In the genomic region with DNA sequence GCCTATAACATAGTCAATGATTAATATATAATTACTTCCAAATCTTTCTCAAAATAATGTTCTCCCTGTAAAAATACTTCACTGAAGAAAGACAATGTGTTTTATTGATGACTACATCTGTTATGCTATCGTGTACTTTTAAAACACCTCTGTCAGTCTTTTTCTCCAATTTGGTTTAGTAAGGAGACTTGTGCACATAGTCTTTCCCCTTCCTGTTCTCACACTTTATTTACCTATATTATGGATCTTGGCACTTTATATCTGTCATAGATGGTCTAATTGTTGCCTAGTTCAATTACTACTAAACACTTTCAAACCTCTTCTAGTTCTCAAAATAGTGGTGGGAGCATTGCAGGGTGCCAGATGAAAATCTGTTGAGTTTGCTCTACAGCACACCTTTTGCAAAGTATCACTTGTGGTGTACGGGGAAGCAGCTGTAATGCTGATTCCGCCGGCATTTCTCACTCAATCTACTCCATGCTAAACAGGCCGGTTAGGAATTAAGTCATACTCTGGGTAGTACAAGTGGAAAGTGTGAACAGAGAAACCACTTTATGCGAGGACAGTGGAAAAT, we compare ENCODE assay signal across 8 cellular contexts. TPM values are rescaled to one million over a fixed set of nuclear protein-coding genes. Genes with fewer than 3 reads are reported as not detected.
DNase-seq lines count a peak whose midpoint lies in the region; ATAC-seq and TF ChIP-seq lines count a peak whose summit lies in the region.

No MANE protein-coding gene starts in this region.

- no peak overlapping the region for H4K91ac ChIP-seq in IMR-90 (ENCODE audit: insufficient read depth, low read depth, low read length)
- no peak overlapping the region for H4K91ac ChIP-seq in trophoblast cell (ENCODE audit: low read depth, low read length)

- BruUV-seq in IMR-90 (replicated peaks; lab: Mats Ljungman, UMichigan) = no TSS peak

- H2AFZ ChIP-seq in IMR-90 (replicated peaks; ENCODE audit: low read length, poor library complexity) = peak overlapping the region; percentile 95
- H2AFZ ChIP-seq in trophoblast cell (ENCODE audit: insufficient read depth, low read length, poor library complexity) = no peak overlapping the region

- H2BK5ac ChIP-seq in IMR-90 (ENCODE audit: low read depth, low read length, poor library complexity, severe bottlenecking) (no peak overlapping the region), trophoblast cell (ENCODE audit: low read depth, low read length, poor library complexity) (no peak overlapping the region)

- H2AK5ac ChIP-seq in IMR-90 (ENCODE audit: low read depth, low read length) (no peak overlapping the region), trophoblast cell (ENCODE audit: low read length) (no peak overlapping the region)

- no peak overlapping the region for H2BK20ac ChIP-seq in IMR-90 (ENCODE audit: low read depth, low read length)

- no peak overlapping the region for H2BK12ac ChIP-seq in trophoblast cell (ENCODE audit: low read length)

- H2AK9ac ChIP-seq in IMR-90 (replicated peaks; ENCODE audit: low read depth, low read length, poor library complexity) = no peak overlapping the region

- CTCF ChIA-PET in IMR-90 (lab: Yijun Ruan, JAX) = no interaction called here

- H3K36me3 ChIP-seq in IMR-90 (ENCODE audit: control insufficient read depth, insufficient read depth, low read length) (no peaks in the 10 kb centered on the region), duodenal mucosa (ENCODE audit: control insufficient read depth in 1 of 2, insufficient read depth in 2 of 2, low read length in 2 of 2) (no peaks in the 10 kb centered on the region), trophoblast cell (ENCODE audit: control insufficient read depth in 1 of 2, insufficient read depth in 2 of 2, low read length in 2 of 2) (no peaks in the 10 kb centered on the region)

- no CpG with 5 or more reads among the region's 6 CpGs for WGBS in IMR-90 (ENCODE audit: extremely low coverage in 2 of 2, insufficient read length in 1 of 2), 2 experiments
- WGBS in trophoblast cell (ENCODE audit: extremely low coverage, insufficient coverage, insufficient read length) = no CpG with 5 or more reads among the region's 6 CpGs

- H3K9me1 ChIP-seq in IMR-90 (ENCODE audit: insufficient read depth, low read length) = no peaks in the 10 kb centered on the region

- no peak for TF ChIP-seq POLR2A in IMR-90 (IDR thresholded peaks at IDR 0.05; ENCODE audit: low read depth, low read length)

- H4K8ac ChIP-seq in IMR-90 (ENCODE audit: low read depth in 2 of 2, low read length in 2 of 2) = no peak overlapping the region
- H4K8ac ChIP-seq in trophoblast cell (ENCODE audit: low read depth, low read length) = no peak overlapping the region

- no peak for DNase-seq in IMR-90
- DNase-seq in trophoblast cell = no peak
- no peak for DNase-seq in DMS79 (lab: John Stamatoyannopoulos, UW)
- no peak for DNase-seq in medulla oblongata (ENCODE audit: extremely low spot score)
- no peak for DNase-seq in HCEC 1CT
- no peak for DNase-seq in GM03348 (ENCODE audit: low spot score)

- no peak overlapping the region for H4K12ac ChIP-seq in trophoblast cell (ENCODE audit: low read depth, low read length)

- dilution Hi-C loops in IMR-90 (cut with HindIII; ENCODE audit: low sequenced_read_pairs, unreplicated experiment) = no loop called here

- no peaks in the 10 kb centered on the region for H4K20me1 ChIP-seq in IMR-90 (ENCODE audit: insufficient read depth, low read length)

- no peak overlapping the region for H3K56ac ChIP-seq in IMR-90 (ENCODE audit: extremely low read depth, insufficient read depth, low read length)

- H3K14ac ChIP-seq in IMR-90 (replicated peaks; ENCODE audit: low read depth, low read length) (no peak overlapping the region), trophoblast cell (ENCODE audit: low read length) (no peak overlapping the region)

- H2BK120ac ChIP-seq in IMR-90 (ENCODE audit: low read depth, low read length) (no peak overlapping the region), trophoblast cell (ENCODE audit: insufficient read depth, low read length, poor library complexity) (no peak overlapping the region)

- in situ Hi-C loops in IMR-90 (cut with MboI; ENCODE audit: low sequenced_read_pairs) = no loop called here

- intact Hi-C loops in IMR-90 (cut with micrococcal nuclease) = loop anchor here (5.0 kb wide), 1 partner anchor 154 kb away; no protein-coding TSS in a partner anchor

- no peak overlapping the region for H3K23ac ChIP-seq in IMR-90 (ENCODE audit: low read depth, low read length)
- H3K23ac ChIP-seq in trophoblast cell (ENCODE audit: low read length) = no peak overlapping the region

- H3K4me2 ChIP-seq in IMR-90 (ENCODE audit: low read depth, low read length) = peak overlapping the region; percentile 97
- H3K4me2 ChIP-seq in trophoblast cell (ENCODE audit: low read length) = peak overlapping the region; percentile 93

- H3K9ac ChIP-seq in IMR-90 (ENCODE audit: low read depth, low read length) (no peak overlapping the region), duodenal mucosa (ENCODE audit: low read depth in 1 of 2, low read length in 2 of 2) (no peak overlapping the region), trophoblast cell (ENCODE audit: low read length) (no peak overlapping the region)

- H3K18ac ChIP-seq in IMR-90 (ENCODE audit: low read depth, low read length) = no peak overlapping the region
- H3K18ac ChIP-seq in trophoblast cell (ENCODE audit: low read length) = no peak overlapping the region

- H3K27me3 ChIP-seq in IMR-90 (ENCODE audit: control insufficient read depth, insufficient read depth, low read length) (peaks cover 40% of the 10 kb centered on the region), duodenal mucosa (ENCODE audit: control insufficient read depth in 1 of 2, insufficient read depth in 2 of 2, low read length in 2 of 2) (peaks cover 32 to 46% of the 10 kb centered on the region in 2 donors), trophoblast cell (ENCODE audit: insufficient read depth, low read length) (peaks cover 36% of the 10 kb centered on the region)

- peak; percentile 7 for ATAC-seq in GM18909 (IDR thresholded peaks at IDR 0.05; ENCODE audit: poor library complexity, unreplicated experiment)
- no peak for ATAC-seq in IMR-90 (ENCODE audit: low read depth)

- POLR2A ChIA-PET in IMR-90 (lab: Charles Lee; ENCODE audit: unreplicated experiment) = no interaction called here

- H3K79me2 ChIP-seq in trophoblast cell (ENCODE audit: control insufficient read depth, insufficient read depth, low read length, poor library complexity) = no peaks in the 10 kb centered on the region

- TF ChIP-seq RAD21 in IMR-90 (IDR thresholded peaks at IDR 0.05; ENCODE audit: low read length) = no peak

- TF ChIP-seq CTCF in IMR-90 (conservative IDR thresholded peaks at IDR 0.05; ENCODE audit: low read depth, low read length) = no peak

- peaks cover 2% of the 10 kb centered on the region; the same call in 1 of the 2 replicates for H3K4me1 ChIP-seq in IMR-90 (ENCODE audit: control insufficient read depth, insufficient read depth, low read length)
- peaks cover 4 to 19% of the 10 kb centered on the region in 2 donors for H3K4me1 ChIP-seq in duodenal mucosa (ENCODE audit: control insufficient read depth in 1 of 2, insufficient read depth in 2 of 2, low read length in 2 of 2)
- H3K4me1 ChIP-seq in trophoblast cell (ENCODE audit: control insufficient read depth in 1 of 2, insufficient read depth in 2 of 2, low read length in 2 of 2) = peaks cover 14 to 20% of the 10 kb centered on the region in 2 experiments

- peak overlapping the region; percentile 49 for H3K4me3 ChIP-seq in IMR-90 (ENCODE audit: insufficient read depth, low read depth, low read length)
- H3K4me3 ChIP-seq in duodenal mucosa (ENCODE audit: low read depth in 1 of 2, low read length in 2 of 2) = peak overlapping the region; percentile 62 to 72
- H3K4me3 ChIP-seq in trophoblast cell (ENCODE audit: low read depth, low read length) = no peak overlapping the region

- no peak overlapping the region for H3K27ac ChIP-seq in IMR-90 (ENCODE audit: insufficient read depth, low read length)
- H3K27ac ChIP-seq in duodenal mucosa (ENCODE audit: low read depth, low read length) = no peak overlapping the region
- H3K27ac ChIP-seq in trophoblast cell (ENCODE audit: low read depth, low read length) = no peak overlapping the region

- no peak overlapping the region for H3K4ac ChIP-seq in IMR-90 (ENCODE audit: low read depth, low read length)
- no peak overlapping the region for H3K4ac ChIP-seq in trophoblast cell (ENCODE audit: low read depth, low read length)

- no peaks in the 10 kb centered on the region for H3K9me3 ChIP-seq in IMR-90 (ENCODE audit: control insufficient read depth, insufficient read depth, low read length)
- H3K9me3 ChIP-seq in duodenal mucosa (ENCODE audit: control insufficient read depth in 1 of 2, low read length in 2 of 2) = no peaks in the 10 kb centered on the region
- peaks cover 3% of the 10 kb centered on the region for H3K9me3 ChIP-seq in trophoblast cell (ENCODE audit: insufficient read depth, low read depth, low read length)

- no peak overlapping the region for H4K5ac ChIP-seq in IMR-90 (ENCODE audit: low read depth, low read length)

- no peaks in the 10 kb centered on the region for H3K79me1 ChIP-seq in IMR-90 (ENCODE audit: low read depth in 1 of 2, low read length in 2 of 2)
- no peaks in the 10 kb centered on the region for H3K79me1 ChIP-seq in trophoblast cell (ENCODE audit: low read length)

- no peak overlapping the region for H2BK15ac ChIP-seq in IMR-90 (ENCODE audit: low read depth, low read length)

TF ChIP-seq in IMR-90, 13 proteins besides CTCF, POLR2A, EP300 and RAD21:
- TF ChIP-seq SMC3 (IDR thresholded peaks at IDR 0.05; ENCODE audit: low read depth, low read length) (no peak), CEBPB (IDR thresholded peaks at IDR 0.05; ENCODE audit: low read depth, low read length) (no peak), RFX5 (IDR thresholded peaks at IDR 0.05; ENCODE audit: low read depth, low read length) (no peak)

RNA-seq across cellular contexts. Expression of a gene that starts 1.1 kb away (rescaled TPM):
- total RNA-seq in IMR-90 (2012; rRNA removed) = not detected in 2 replicates
- not detected in 2 replicates for polyA plus RNA-seq in IMR-90 (2012; rRNA removed)
- not detected in 2 replicates for polyA plus RNA-seq in IMR-90 (2012; cell fraction: cytosol; rRNA removed)
- polyA plus RNA-seq in IMR-90 (2012; cell fraction: nucleus; rRNA removed; ENCODE audit: low replicate concordance) = not detected in 2 replicates
- 0.01 TPM in 1 of 2 replicates, not detected in the other for polyA plus RNA-seq in trophoblast cell (2013)
